Comparison of ENCODE assay signal across 22 cellular contexts in genomic region chrX:31871989-31872388, GRCh38.
A peak's percentile ranks its signal among the peaks of the same experiment; 100 is the strongest.
DNase-seq lines count a peak whose midpoint lies in the region; FAIRE-seq and TF ChIP-seq lines count a peak whose summit lies in the region.
"Had no signal": no experiment of that assay in that cellular context is flagged by ENCODE, and none has a peak within 500 bp of the region (broad histone marks: within the 10 kb centered on the region; RNA-seq: fewer than 3 reads in every experiment).

No MANE protein-coding gene starts in this region.

- H2BK120ac ChIP-seq in H1 (replicated peaks; ENCODE audit: low read depth, low read length), result no peak overlapping the region

- no peak overlapping the region for H3K18ac ChIP-seq in H1 (ENCODE audit: extremely low read depth, low read length)

- H3K27me3 ChIP-seq in adipocyte (replicated peaks; ENCODE audit: control insufficient read depth, insufficient read depth, low read length) (no peaks in the 10 kb centered on the region), H1 (replicated peaks in 1 of 4; ENCODE audit: control insufficient read depth in 3 of 4, extremely low read depth in 1 of 4, insufficient read depth in 3 of 4, low read length in 3 of 4) (no peaks in the 10 kb centered on the region)
- H3K27me3 ChIP-seq: ascending aorta, Peyer's patch had no signal

- no peak overlapping the region for H2BK12ac ChIP-seq in H1 (ENCODE audit: low read depth, low read length)

- H4K5ac ChIP-seq in H1 (ENCODE audit: insufficient read length, low read depth, low read length), result no peak overlapping the region

- H3K36me3 ChIP-seq in adipocyte (ENCODE audit: control insufficient read depth, insufficient read depth, low read length, severe bottlenecking) (no peaks in the 10 kb centered on the region), H1 (ENCODE audit: control insufficient read depth in 2 of 4, insufficient read depth in 4 of 4, low read length in 3 of 4) (no peaks in the 10 kb centered on the region)
- H3K36me3 ChIP-seq: ascending aorta, Peyer's patch had no signal

- H3K9me3 ChIP-seq in adipocyte (ENCODE audit: control insufficient read depth, low read length) (no peaks in the 10 kb centered on the region), H1 (ENCODE audit: insufficient read depth in 2 of 2, low read depth in 1 of 2, low read length in 1 of 2) (no peaks in the 10 kb centered on the region)
- H3K9me3 ChIP-seq: ascending aorta, Peyer's patch had no signal

- DNase-seq in adipocyte (ENCODE audit: low read depth) (no peak), H1 (ENCODE audit: low read depth in 1 of 2, low spot score in 2 of 2) (no peak), iris pigment epithelial cell (ENCODE audit: low read depth) (peak; percentile 5), retinal pigment epithelial cell (ENCODE audit: low read depth) (peak; percentile 17), amygdala (lab: John Stamatoyannopoulos, UW) (no peak), anterior cingulate cortex (lab: John Stamatoyannopoulos, UW) (no peak), germinal center (ENCODE audit: low spot score) (no peak), COLO829 (ENCODE audit: low spot score) (no peak)
- DNase-seq: activated CD4-positive, alpha-beta memory T cell treated with anti-CD3 and anti-CD28 coated beads for 36 hours; activated T-cell treated with anti-CD3 and anti-CD28 coated beads, Interleukin-2, amount 50 U/mL, for 1 hour; CD8-positive, alpha-beta memory T cell; DMS79 treated with DMSO at 0.1 percent for 48 hours; foreskin melanocyte; NCI-H1105; NCI-H2029 treated with DMSO at 0.1 percent for 48 hours; NCI-H446 treated with DMSO at 0.1 percent for 48 hours; Peyer's patch; substantia nigra had no signal

- no peak overlapping the region for H2BK20ac ChIP-seq in H1 (ENCODE audit: low read length)

- no peak for FAIRE-seq in H1 (lab: Jason Lieb, UNC)
- FAIRE-seq: HTR-8/SVneo, urothelium cell line had no signal

- no peaks in the 10 kb centered on the region for H3K23me2 ChIP-seq in H1 (ENCODE audit: low read depth, low read length)

- H3K9ac ChIP-seq in adipocyte (ENCODE audit: low read length) (peak overlapping the region; percentile 35), H1 (replicated peaks in 1 of 4; ENCODE audit: extremely low read depth in 1 of 4, low read depth in 3 of 4, low read length in 3 of 4) (no peak overlapping the region)

- H3K4me3 ChIP-seq in adipocyte (ENCODE audit: low read length) (peak overlapping the region; percentile 64), H1 (ENCODE audit: extremely low read depth in 1 of 4, insufficient read depth in 2 of 4, low read depth in 3 of 4, low read length in 4 of 4) (no peak overlapping the region), retinal pigment epithelial cell (ENCODE audit: low read length) (no peak overlapping the region)
- H3K4me3 ChIP-seq: Peyer's patch, SK-N-MC had no signal

- TF ChIP-seq EP300 in H1 (IDR thresholded peaks at IDR 0.05; ENCODE audit: borderline replicate concordance in 1 of 2, low read depth in 2 of 2, low read length in 2 of 2), result no peak

- H3K4me1 ChIP-seq in adipocyte (ENCODE audit: control insufficient read depth, insufficient read depth, low read length) (peaks cover 6% of the 10 kb centered on the region), H1 (replicated peaks in 1 of 4; ENCODE audit: control insufficient read depth in 3 of 4, insufficient read depth in 4 of 4, low read length in 3 of 4) (peaks cover 0 to 3% (median 0%) of the 10 kb centered on the region in 4 experiments; a peak in 2 of 7 replicates)
- H3K4me1 ChIP-seq: Peyer's patch had no signal

- TF ChIP-seq RAD21 in H1 (IDR thresholded peaks at IDR 0.05 in 1 of 2, conservative IDR thresholded peaks at IDR 0.05 in 1 of 2; ENCODE audit: low read depth in 2 of 2, low read length in 2 of 2), result no peak

- no peak for TF ChIP-seq POLR2A in H1 (IDR thresholded peaks at IDR 0.05; ENCODE audit: control extremely low read depth in 1 of 2, low read depth in 2 of 2, low read length in 2 of 2)

- H2BK15ac ChIP-seq in H1 (ENCODE audit: low read length), result no peak overlapping the region

- no peaks in the 10 kb centered on the region for H3K79me2 ChIP-seq in H1 (ENCODE audit: control insufficient read depth in 1 of 2, insufficient read depth in 2 of 2, low read length in 2 of 2)

- no peak overlapping the region for H3K4me2 ChIP-seq in H1 (ENCODE audit: insufficient read depth in 1 of 2, low read depth in 2 of 2, low read length in 2 of 2)

- TF ChIP-seq CTCF in H1 (IDR thresholded peaks at IDR 0.05; ENCODE audit: control extremely low read depth in 1 of 3, insufficient read depth in 1 of 3, low read depth in 1 of 3, low read length in 3 of 3) (no peak), retinal pigment epithelial cell (conservative IDR thresholded peaks at IDR 0.05; ENCODE audit: low read depth, low read length) (no peak)

- no peaks in the 10 kb centered on the region for H3K79me1 ChIP-seq in H1 (ENCODE audit: low read depth, low read length)

- H2AK5ac ChIP-seq in H1 (ENCODE audit: low read depth, low read length), result no peak overlapping the region

- H3K27ac ChIP-seq in H1 (ENCODE audit: low read depth, low read length), result no peak overlapping the region
- H3K27ac ChIP-seq: ascending aorta, Peyer's patch, SK-N-MC had no signal

- no peaks in the 10 kb centered on the region for H4K20me1 ChIP-seq in H1 (replicated peaks in 1 of 2; ENCODE audit: control insufficient read depth in 1 of 2, insufficient read depth in 2 of 2, low read length in 2 of 2)

- H4K8ac ChIP-seq in H1 (ENCODE audit: extremely low read depth, insufficient read depth, low read length), result no peak overlapping the region

- POLR2A ChIA-PET in H1 (lab: Charles Lee; ENCODE audit: partially characterized antibody), result no interaction called here

- no peak overlapping the region for H2BK5ac ChIP-seq in H1 (ENCODE audit: low read depth, low read length)

- H4K91ac ChIP-seq in H1 (replicated peaks; ENCODE audit: insufficient read length, low read length), result no peak overlapping the region

- no peak overlapping the region for H3K56ac ChIP-seq in H1 (replicated peaks; ENCODE audit: insufficient read length, low read depth, low read length)

- WGBS in H1 (ENCODE audit: extremely low coverage in 1 of 2, insufficient coverage in 1 of 2, insufficient read length in 1 of 2, insufficient replicate concordance in 2 of 2, low coverage in 1 of 2, low lambda C conversion rate in 2 of 2, missing lambda C conversion rate in 1 of 2), 2 experiments, result 68% methylated on average over 2 of the region's 2 CpGs; no CpG with 5 or more reads in 1 of the 2 experiments

- no peak overlapping the region for H3K23ac ChIP-seq in H1 (ENCODE audit: insufficient read length)

- no peak overlapping the region for H3K4ac ChIP-seq in H1 (replicated peaks; ENCODE audit: insufficient read length, low read depth, low read length)

- CTCF ChIA-PET in H1 (lab: Charles Lee; ENCODE audit: partially characterized antibody), result interaction anchor here (0.6 kb wide), 1 partner anchor 90 kb away, joined by 3 read pairs; no protein-coding TSS in a partner anchor

- H3K14ac ChIP-seq in H1 (ENCODE audit: insufficient read length), result no peak overlapping the region

- H2AFZ ChIP-seq in H1 (ENCODE audit: low read length), result peak overlapping the region; percentile 22; the same call in 1 of the 2 replicates

TF ChIP-seq in H1, 55 proteins besides CTCF, POLR2A, EP300 and RAD21:
- TF ChIP-seq E2F6 (IDR thresholded peaks at IDR 0.05), result no peak
- no peak for TF ChIP-seq NRF1 (IDR thresholded peaks at IDR 0.05; ENCODE audit: low read depth, low read length)
- TF ChIP-seq EZH2 (IDR thresholded peaks at IDR 0.05; ENCODE audit: low read depth, low read length, severe bottlenecking), result no peak
- no peak for TF ChIP-seq RFX5 (IDR thresholded peaks at IDR 0.05; ENCODE audit: borderline replicate concordance, low read depth, low read length)
- no peak for TF ChIP-seq SRF (IDR thresholded peaks at IDR 0.05; ENCODE audit: low read depth, low read length)
- TF ChIP-seq TAF1 (IDR thresholded peaks at IDR 0.05; ENCODE audit: low read depth, low read length), result no peak
- TF ChIP-seq CBX8 (IDR thresholded peaks at IDR 0.05; ENCODE audit: borderline replicate concordance, low read depth, low read length), result no peak
- no peak for TF ChIP-seq EGR1 (IDR thresholded peaks at IDR 0.05; ENCODE audit: borderline replicate concordance, low read depth, low read length)
- TF ChIP-seq TAF7 (optimal IDR thresholded peaks at IDR 0.05; ENCODE audit: borderline replicate concordance, low read depth, low read length), result no peak
- no peak for TF ChIP-seq ATF3 (IDR thresholded peaks at IDR 0.05; ENCODE audit: insufficient read depth, low read depth, low read length)
- no peak for TF ChIP-seq SUZ12 (IDR thresholded peaks at IDR 0.05; ENCODE audit: low read length)
- TF ChIP-seq POLR2AphosphoS5 (IDR thresholded peaks at IDR 0.05; ENCODE audit: low read depth, low read length), result no peak
- no peak for TF ChIP-seq CHD1 (IDR thresholded peaks at IDR 0.05; ENCODE audit: low read depth, low read length)
- TF ChIP-seq JUN (IDR thresholded peaks at IDR 0.05; ENCODE audit: low read depth, low read length), result no peak
- TF ChIP-seq SIN3A (conservative IDR thresholded peaks at IDR 0.05 in 1 of 2, IDR thresholded peaks at IDR 0.05 in 1 of 2; ENCODE audit: low read depth in 1 of 2, low read length in 2 of 2), result no peak
- TF ChIP-seq SP2 (IDR thresholded peaks at IDR 0.05; ENCODE audit: low read length), result no peak

Comparison
In these comparisons a context has a peak if more than half of its experiments do, and no peak if none do; other contexts are left out.
1. DNase-seq: peak in iris pigment epithelial cell (single experiment) and retinal pigment epithelial cell (single experiment); none in adipocyte (single experiment), H1 (0 of 2), amygdala (0 of 56), anterior cingulate cortex (0 of 58), germinal center (single experiment) and COLO829 (single experiment).